Comparison of ENCODE assay signal across 1 cellular context in the genomic region with DNA sequence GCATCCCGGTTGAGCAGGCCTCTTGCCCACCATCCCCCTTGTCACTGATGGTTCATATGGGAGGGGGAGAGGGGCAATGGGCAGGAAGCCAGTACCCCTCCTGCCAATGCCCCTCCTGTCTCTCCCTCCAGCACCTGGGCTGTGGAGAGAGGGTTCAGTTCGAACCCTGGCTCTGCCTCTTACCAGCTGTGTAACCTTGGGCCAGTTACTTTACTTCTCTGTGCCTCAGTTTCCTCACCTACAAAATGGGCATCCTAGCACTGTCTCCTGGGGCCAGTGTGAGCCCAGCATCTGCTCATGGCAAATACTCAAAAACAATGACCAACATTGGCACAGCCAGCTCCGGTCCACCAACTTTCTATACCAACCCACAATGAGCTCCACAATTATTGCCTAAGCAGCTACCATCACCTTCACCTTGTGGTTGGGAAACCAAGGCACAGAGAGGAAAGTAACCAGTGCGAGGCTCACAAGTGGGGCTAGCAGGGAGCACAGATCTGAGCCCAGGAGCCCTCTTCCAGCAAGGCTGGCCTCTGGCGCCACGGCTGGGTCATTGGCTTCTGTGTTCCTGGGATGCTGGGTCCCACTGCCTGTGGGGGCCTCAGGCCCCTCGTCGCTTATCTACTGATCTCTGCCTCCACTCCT. TPM values are rescaled to one million over a fixed set of nuclear protein-coding genes. Genes with fewer than 3 reads are reported as not detected.
"Had no signal": no experiment of that assay in that cellular context is flagged by ENCODE, and none has a peak within 500 bp of the region (broad histone marks: within the 10 kb centered on the region; RNA-seq: fewer than 3 reads in every experiment).

No MANE protein-coding gene starts in this region.

RNA-seq across cellular contexts. Expression of gene KCNJ12, which starts 38.1 kb away (rescaled TPM):
- total RNA-seq: mammary epithelial cell had no signal
